ENCODE assay signal across 1 cellular context in the genomic region with DNA sequence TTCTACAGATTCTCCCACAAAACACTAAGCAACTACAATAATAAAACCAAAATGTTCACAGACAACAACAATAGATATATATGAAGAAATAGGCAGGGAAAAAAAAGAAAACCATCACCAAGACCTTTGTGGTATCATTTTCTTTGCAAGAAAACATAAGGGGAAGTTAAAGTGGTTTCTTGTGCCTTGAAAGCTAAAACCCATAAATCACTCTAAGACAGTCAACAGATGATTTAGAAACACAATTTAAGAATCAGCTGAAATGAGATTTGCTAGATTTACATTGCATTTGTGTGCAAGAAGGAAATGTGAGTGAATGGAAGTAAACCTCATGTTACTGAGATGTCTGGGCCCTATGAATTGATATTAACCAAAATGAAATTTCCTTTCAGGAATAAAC.
A peak's percentile ranks its signal among the peaks of the same experiment; 100 is the strongest.
TF ChIP-seq lines count a peak whose summit lies in the region.

No MANE protein-coding gene starts in this region.

TF ChIP-seq in GM12878, 131 proteins besides CTCF, POLR2A, EP300 and RAD21 (continued from another document):
- TF ChIP-seq, protein P1, sequence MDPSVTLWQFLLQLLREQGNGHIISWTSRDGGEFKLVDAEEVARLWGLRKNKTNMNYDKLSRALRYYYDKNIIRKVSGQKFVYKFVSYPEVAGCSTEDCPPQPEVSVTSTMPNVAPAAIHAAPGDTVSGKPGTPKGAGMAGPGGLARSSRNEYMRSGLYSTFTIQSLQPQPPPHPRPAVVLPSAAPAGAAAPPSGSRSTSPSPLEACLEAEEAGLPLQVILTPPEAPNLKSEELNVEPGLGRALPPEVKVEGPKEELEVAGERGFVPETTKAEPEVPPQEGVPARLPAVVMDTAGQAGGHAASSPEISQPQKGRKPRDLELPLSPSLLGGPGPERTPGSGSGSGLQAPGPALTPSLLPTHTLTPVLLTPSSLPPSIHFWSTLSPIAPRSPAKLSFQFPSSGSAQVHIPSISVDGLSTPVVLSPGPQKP (IDR thresholded peaks at IDR 0.05; ENCODE audit: low read depth, low read length) = no peak
- TF ChIP-seq ATF7 (IDR thresholded peaks at IDR 0.05; ENCODE audit: low read depth) = 0 out of 2 replicates have a peak, but pooled peaks have one; percentile 26
- no peak for TF ChIP-seq RB1 (IDR thresholded peaks at IDR 0.05; ENCODE audit: borderline replicate concordance)
